Comparison of ENCODE assay signal across 9 cellular contexts in genomic region chr2:101961287-101962242, GRCh38. TPM values are rescaled to one million over a fixed set of nuclear protein-coding genes. Genes with fewer than 3 reads are reported as not detected.
A peak's percentile ranks its signal among the peaks of the same experiment; 100 is the strongest.
DNase-seq lines count a peak whose midpoint lies in the region; ATAC-seq, FAIRE-seq and TF ChIP-seq lines count a peak whose summit lies in the region.
"Had no signal": no experiment of that assay in that cellular context is flagged by ENCODE, and none has a peak within 500 bp of the region (broad histone marks: within the 10 kb centered on the region; RNA-seq: fewer than 3 reads in every experiment).

No MANE protein-coding gene starts in this region.

- TF ChIP-seq POLR2A in heart left ventricle (IDR thresholded peaks at IDR 0.05), result no peak

- H3K36me3 ChIP-seq in heart left ventricle, result no peaks in the 10 kb centered on the region
- H3K36me3 ChIP-seq in pancreas, result no peaks in the 10 kb centered on the region

- DNase-seq in Ammon's horn (ENCODE audit: low spot score) (peak; percentile 82), amygdala (lab: John Stamatoyannopoulos, UW) (peak in 43 of 56 donors; percentile 3 to 77 (median 41)), heart left ventricle (peak; percentile 72 to 87 (median 83)), pancreas (peak in 3 of 6 donors; percentile 18 to 53 (median 23)), NCI-H187 treated with DMSO at 0.1 percent for 48 hours (lab: John Stamatoyannopoulos, UW) (no peak), NCI-H1694 treated with DMSO at 0.1 percent for 48 hours (lab: John Stamatoyannopoulos, UW) (no peak)
- DNase-seq: activated B cell treated with CpG ODN at 0.5 μM for 24 hours had no signal

- FAIRE-seq in pancreas (lab: Jason Lieb, UNC), result no peak

- H3K27ac ChIP-seq in heart left ventricle, result peak overlapping the region in 11 of 12 donors; percentile 39 to 87 (median 62)
- H3K27ac ChIP-seq in pancreas, result peak overlapping the region in 2 of 4 donors; percentile 50

- H3K4me3 ChIP-seq in heart left ventricle (peak overlapping the region in 1 of 12 donors; percentile 35), pancreas (no peak overlapping the region)

- peak; percentile 80 to 91 (median 90) for ATAC-seq in heart left ventricle
- ATAC-seq in pancreas, result peak in 3 of 4 donors; percentile 73 to 77 (median 75)
- ATAC-seq in GM18498 (IDR thresholded peaks at IDR 0.05; ENCODE audit: unreplicated experiment), result no peak
- ATAC-seq in HG02623 (IDR thresholded peaks at IDR 0.05; ENCODE audit: unreplicated experiment), result no peak

- TF ChIP-seq CTCF in heart left ventricle (IDR thresholded peaks at IDR 0.05) (peak in 3 of 12 donors; percentile 4 to 14 (median 6)), pancreas (IDR thresholded peaks at IDR 0.05) (no peak)

- H3K27me3 ChIP-seq in heart left ventricle, result no peaks in the 10 kb centered on the region
- H3K27me3 ChIP-seq in pancreas, result no peaks in the 10 kb centered on the region

- WGBS in heart left ventricle, 4 donors, result 52 to 60% (median 57%) methylated on average over 12 of the region's 12 CpGs
- WGBS in pancreas, 2 donors, result 69 to 76% methylated on average over 12 of the region's 12 CpGs

- H3K9me3 ChIP-seq in heart left ventricle, result peaks cover 0 to 4% (median 0%) of the 10 kb centered on the region in 12 donors
- no peaks in the 10 kb centered on the region for H3K9me3 ChIP-seq in pancreas

- H3K4me1 ChIP-seq in heart left ventricle (peaks cover 0 to 49% (median 8%) of the 10 kb centered on the region in 12 donors), pancreas (no peaks in the 10 kb centered on the region)

- intact Hi-C loops in heart left ventricle (cut with DNase I), result no loop called here
- intact Hi-C loops in pancreas (cut with DNase I), result no loop called here

RNA-seq across cellular contexts. Expression of gene IL1R2, which starts 30.2 kb away (rescaled TPM):
- total RNA-seq in heart left ventricle, result 1 to 10 TPM in 5 of 9 donors, under 1 TPM in 1, not detected in 3; 0.77 to 6.5 (median 2.1) TPM
- polyA plus RNA-seq in heart left ventricle, result 1 to 10 TPM in 1 of 2 donors, under 1 TPM in 1; 0.95 to 8.0 TPM
- total RNA-seq in pancreas, result 1 to 10 TPM in 5 of 6 donors, under 1 TPM in 1; 0.39 to 3.8 (median 1.7) TPM
- 1 to 10 TPM in 1 of 2 donors, under 1 TPM in 1; 0.70 to 1.9 TPM for polyA plus RNA-seq in pancreas
- total RNA-seq: activated B cell treated with CpG ODN at 0.5 μM for 24 hours had no signal

Comparison
In these comparisons a context has a peak if more than half of its experiments do, and no peak if none do; other contexts are left out.
1. DNase-seq: peak in Ammon's horn (single experiment), amygdala (43 of 56) and heart left ventricle (5 of 5); none in NCI-H187 treated with DMSO at 0.1 percent for 48 hours (single experiment) and NCI-H1694 treated with DMSO at 0.1 percent for 48 hours (single experiment).
2. ATAC-seq: peak in heart left ventricle (4 of 4) and pancreas (3 of 4); none in GM18498 (single experiment) and HG02623 (single experiment).